Comparison of ENCODE assay signal across 19 cellular contexts in the genomic region with DNA sequence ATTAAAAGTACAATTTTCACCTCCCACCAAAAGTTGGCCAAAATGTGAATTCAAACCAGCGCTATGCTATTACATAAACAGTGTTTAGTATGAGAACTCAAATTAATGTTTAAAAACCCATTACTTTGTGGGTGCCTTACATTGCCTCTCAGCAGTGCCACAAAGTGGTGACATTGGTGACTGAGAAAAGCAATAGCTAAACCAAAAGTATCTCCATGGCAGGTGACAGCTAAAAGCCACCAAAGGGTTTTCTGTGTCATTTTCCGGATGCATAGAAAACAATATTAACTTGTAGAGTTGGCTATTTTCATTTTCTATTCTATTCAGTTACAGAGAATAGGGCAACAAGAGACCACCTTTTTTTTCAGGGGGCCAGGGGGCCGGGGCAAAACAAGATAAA.
"Had no signal": no experiment of that assay in that cellular context is flagged by ENCODE, and none has a peak within 500 bp of the region (broad histone marks: within the 10 kb centered on the region; RNA-seq: fewer than 3 reads in every experiment).

No MANE protein-coding gene starts in this region.

- H3K27ac ChIP-seq: adrenal gland, VCaP had no signal

- H3K4me1 ChIP-seq: adrenal gland had no signal

- H3K27me3 ChIP-seq: adrenal gland had no signal

- H3K9me3 ChIP-seq: adrenal gland, SK-N-SH had no signal

- H3K36me3 ChIP-seq: adrenal gland had no signal

- H3K4me2 ChIP-seq: SK-N-SH had no signal

- ATAC-seq: activated CD8-positive, alpha-beta T cell treated with anti-CD3 and anti-CD28 coated beads for 36 hours; activated T-cell treated with anti-CD3 and anti-CD28 coated beads, Interleukin-2, amount 50 U/mL, for 72 hours; Right ventricle myocardium inferior had no signal

- H3K9ac ChIP-seq: SK-N-SH had no signal

- H3K4me3 ChIP-seq: adrenal gland had no signal

- DNase-seq: activated CD4-positive, CD25-positive, alpha-beta regulatory T cell; activated CD8-positive, alpha-beta memory T cell treated with anti-CD3 and anti-CD28 coated beads, Interleukin-2, amount 50 U/mL, for 4 hours; activated CD8-positive, alpha-beta T cell treated with anti-CD3 and anti-CD28 coated beads for 36 hours; activated naive CD4-positive, alpha-beta T cell treated with anti-CD3 and anti-CD28 coated beads, Interleukin-2, amount 50 U/mL, for 16 hours; activated naive CD8-positive, alpha-beta T cell treated with anti-CD3 and anti-CD28 coated beads, Interleukin-2, amount 10 ng/mL, durations not matched to agents 7 days and 5 days; activated T-cell treated with anti-CD3 and anti-CD28 coated beads, Interleukin-2, amount 50 U/mL, for 72 hours; adrenal gland; anterior cingulate cortex; cerebellar nuclear complex; NCI-H1105 treated with DMSO at 0.1 percent for 48 hours; NCI-H146; NCI-H187 treated with DMSO at 0.1 percent for 48 hours; NCI-H2081 treated with DMSO at 0.1 percent for 48 hours; NCI-H446; NCI-H524; SK-N-SH; T-helper 1 cell had no signal

- H3K9me2 ChIP-seq: SK-N-SH had no signal
